Comparison of ENCODE assay signal across 29 cellular contexts in the genomic region with DNA sequence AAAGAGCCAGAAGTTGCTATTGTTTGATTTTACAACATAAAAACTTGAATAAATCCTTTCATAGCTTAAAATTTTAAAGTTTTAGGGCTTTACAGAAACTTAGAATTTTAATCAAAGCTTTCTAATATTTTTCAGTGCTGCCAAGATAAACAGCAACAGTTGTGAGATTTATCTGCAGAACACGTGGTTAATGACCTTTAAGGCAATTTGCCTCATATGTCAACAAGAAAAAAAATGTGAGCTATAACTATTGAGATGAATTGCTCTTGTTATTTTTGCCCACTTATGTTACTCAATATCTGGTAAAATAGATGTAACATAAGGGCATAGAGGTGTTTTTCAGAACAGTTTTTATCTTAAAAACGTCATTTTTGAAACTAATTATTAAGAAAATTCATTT.
"Had no signal": no experiment of that assay in that cellular context is flagged by ENCODE, and none has a peak within 500 bp of the region (broad histone marks: within the 10 kb centered on the region; RNA-seq: fewer than 3 reads in every experiment).

No MANE protein-coding gene starts in this region.

- H3K27ac ChIP-seq: brain microvascular endothelial cell, cardiac muscle cell, KMS-11, SK-N-MC, VCaP had no signal

- FAIRE-seq: astrocyte had no signal

- ATAC-seq: activated naive CD4-positive, alpha-beta T cell treated with anti-CD3 and anti-CD28 coated beads, Interleukin-2, amount 50 U/mL, for 72 hours; activated naive CD8-positive, alpha-beta T cell treated with anti-CD3 and anti-CD28 coated beads, Interleukin-2, amount 50 U/mL, for 24 hours; activated T-cell treated with anti-CD3 and anti-CD28 coated beads, Interleukin-2, amount 50 U/mL, for 4 hours; Panc1; Right ventricle myocardium inferior had no signal

- H3K9me3 ChIP-seq: MG63 had no signal

- H3K4me3 ChIP-seq: cardiac muscle cell, MG63, SK-N-MC had no signal

- DNase-seq: activated CD4-positive, alpha-beta memory T cell treated with anti-CD3 and anti-CD28 coated beads for 36 hours; activated CD4-positive, alpha-beta T cell treated with anti-CD3 and anti-CD28 coated beads, Interleukin-2, amount 10 ng/mL, durations not matched to agents 7 days and 5 days; activated CD4-positive, CD25-positive, alpha-beta regulatory T cell; activated CD8-positive, alpha-beta memory T cell treated with anti-CD3 and anti-CD28 coated beads for 24 hours; activated effector memory CD4-positive, alpha-beta T cell treated with anti-CD3 and anti-CD28 coated beads, Interleukin-2, amount 50 U/mL, for 16 hours; activated naive CD4-positive, alpha-beta T cell treated with Interleukin-2 at 50 U/mL for 16 hours; activated naive CD8-positive, alpha-beta T cell treated with anti-CD3 and anti-CD28 coated beads, Interleukin-2, amount 50 U/mL, for 24 hours; activated T-cell treated with anti-CD3 and anti-CD28 coated beads, Interleukin-2, amount 50 U/mL, for 4 hours; amygdala; brain microvascular endothelial cell; MG63; MV-4-11; NCI-H1092 treated with DMSO at 0.1 percent for 48 hours; NCI-H1417 treated with DMSO at 0.1 percent for 48 hours; NCI-H1694; NCI-H2029; NCI-H524 treated with DMSO at 0.1 percent for 48 hours; NK-92 treated with Interleukin-12 subunit alpha and Interleukin-12 subunit beta, amount 100 ng/mL, for 24 hours; OCI-M1; RPMI8226; T-helper 1 cell had no signal

- H3K36me3 ChIP-seq: brain microvascular endothelial cell, cardiac muscle cell, MG63 had no signal

- H3K4me2 ChIP-seq: KMS-11 had no signal

- H3K9ac ChIP-seq: KMS-11 had no signal

- H3K27me3 ChIP-seq: brain microvascular endothelial cell, cardiac muscle cell, MG63 had no signal
